In genomic region chr20:21559305-21559704, GRCh38 we compare ENCODE assay signal across 1 cellular context.
A peak's percentile ranks its signal among the peaks of the same experiment; 100 is the strongest.
TF ChIP-seq lines count a peak whose summit lies in the region.

No MANE protein-coding gene starts in this region.

TF ChIP-seq in GM12878, 131 proteins besides CTCF, POLR2A, EP300 and RAD21 (continued from another document):
- TF ChIP-seq MEF2B (IDR thresholded peaks at IDR 0.05; ENCODE audit: partially characterized antibody, poor library complexity, severe bottlenecking), result no peak
- TF ChIP-seq RELB (IDR thresholded peaks at IDR 0.05; ENCODE audit: low read depth), result peak; percentile 56; the same call in 1 of the 2 replicates
- peak in 1 of 2 experiments; percentile 15; a peak in 1 of 4 replicates for TF ChIP-seq BHLHE40 (IDR thresholded peaks at IDR 0.05; ENCODE audit: borderline replicate concordance in 1 of 2, low read depth in 2 of 2, low read length in 1 of 2)
- TF ChIP-seq PML (IDR thresholded peaks at IDR 0.05; ENCODE audit: low read length), result no peak
- no peak for TF ChIP-seq MLLT1 (IDR thresholded peaks at IDR 0.05)
- TF ChIP-seq IKZF1 (conservative IDR thresholded peaks at IDR 0.05), result peak; percentile 64
- no peak for TF ChIP-seq ZZZ3 (IDR thresholded peaks at IDR 0.05; ENCODE audit: control insufficient read depth, insufficient read length, low read depth)
- peak; percentile 71; the same call in 1 of the 2 replicates for TF ChIP-seq MTA2 (IDR thresholded peaks at IDR 0.05; ENCODE audit: low read depth)
- no peak for TF ChIP-seq ESRRA (IDR thresholded peaks at IDR 0.05; ENCODE audit: low read length)
- no peak for TF ChIP-seq CBX3 (IDR thresholded peaks at IDR 0.05; ENCODE audit: borderline replicate concordance, low read depth)
- TF ChIP-seq ZNF384 (IDR thresholded peaks at IDR 0.05; ENCODE audit: borderline replicate concordance, low read depth, low read length), result no peak
- no peak for TF ChIP-seq STAT1 (conservative IDR thresholded peaks at IDR 0.05)
- TF ChIP-seq FOXK2 (IDR thresholded peaks at IDR 0.05), result no peak
- no peak for TF ChIP-seq RCOR1 (conservative IDR thresholded peaks at IDR 0.05; ENCODE audit: low read depth, low read length)
- 0 out of 2 replicates have a peak, but pooled peaks have one; percentile 36 for TF ChIP-seq MXI1 (IDR thresholded peaks at IDR 0.05; ENCODE audit: low read depth, low read length)
- peak; percentile 50; the same call in 1 of the 2 replicates for TF ChIP-seq DPF2 (IDR thresholded peaks at IDR 0.05)
- TF ChIP-seq CREM (IDR thresholded peaks at IDR 0.05; ENCODE audit: low read depth), result no peak
